8 cellular contexts compared by ENCODE assay signal in genomic region chr6:31814677-31815024, GRCh38. TPM values are rescaled to one million over a fixed set of nuclear protein-coding genes. Genes with fewer than 3 reads are reported as not detected.
DNase-seq lines count a peak whose midpoint lies in the region; ATAC-seq, FAIRE-seq and TF ChIP-seq lines count a peak whose summit lies in the region.

No MANE protein-coding gene starts in this region.

- H3K4me1 ChIP-seq in ACC112 (ENCODE audit: control insufficient read depth, insufficient read depth, low read length, unreplicated experiment) = peaks cover 17% of the 10 kb centered on the region
- peaks cover 26 to 29% of the 10 kb centered on the region in 2 donors for H3K4me1 ChIP-seq in gastrocnemius medialis

- peak; percentile 93 for DNase-seq in NCI-H2196 (lab: John Stamatoyannopoulos, UW; ENCODE audit: unreplicated experiment)
- DNase-seq in activated CD4-positive, CD25-positive, alpha-beta regulatory T cell treated with anti-CD3 and anti-CD28 coated beads, Interleukin-2, amount 50 U/mL, for 16 hours (ENCODE audit: low read depth, low spot score) = peak; percentile 58
- peak; percentile 95 for DNase-seq in cerebellum (ENCODE audit: low spot score)
- peak; percentile 87 for DNase-seq in iPS-NIHi7 (ENCODE audit: extremely low spot score)
- peak; percentile 98 for DNase-seq in gastrocnemius medialis
- no peak for DNase-seq in D721Med (ENCODE audit: insufficient read length, low spot score)

- no peak for TF ChIP-seq POLR2A in gastrocnemius medialis (IDR thresholded peaks at IDR 0.05)

- H3K27me3 ChIP-seq in ACC112 (ENCODE audit: insufficient read depth, low read length) (no peaks in the 10 kb centered on the region), gastrocnemius medialis (no peaks in the 10 kb centered on the region)

- intact Hi-C loops in gastrocnemius medialis (cut with DNase I; ENCODE audit: low total_unique reads) = loop anchor here (5.0 kb wide), 1 partner anchor 1928 kb away; no protein-coding TSS in a partner anchor

- TF ChIP-seq CTCF in gastrocnemius medialis (IDR thresholded peaks at IDR 0.05 in 4 of 5, conservative IDR thresholded peaks at IDR 0.05 in 1 of 5) (no peak), D721Med (IDR thresholded peaks at IDR 0.05; ENCODE audit: insufficient read depth, missing control alignments) (no peak)

- in situ Hi-C loops in gastrocnemius medialis (cut with MboI; ENCODE audit: low sequenced_read_pairs in 4 of 4) = loop anchor here in 1 of 4 donors (25.0 kb wide), 1 partner anchor 373 kb away; the partner anchor contains the start of genes AGER, AGPAT1, GPSM3 and PBX2

- FAIRE-seq in D721Med (lab: Jason Lieb, UNC) = no peak

- no peaks in the 10 kb centered on the region for H3K36me3 ChIP-seq in ACC112 (ENCODE audit: insufficient read depth, low read length)
- H3K36me3 ChIP-seq in gastrocnemius medialis = no peaks in the 10 kb centered on the region

- H3K79me2 ChIP-seq in ACC112 (ENCODE audit: control insufficient read depth, insufficient read depth, low read length, unreplicated experiment) = peaks cover 10% of the 10 kb centered on the region

- ATAC-seq in GM21723 (IDR thresholded peaks at IDR 0.05; ENCODE audit: unreplicated experiment) (peak; percentile 27), gastrocnemius medialis (peak; percentile 74 to 75)

- H3K4me3 ChIP-seq in ACC112 (ENCODE audit: low read depth, low read length) (peak overlapping the region; percentile 80), gastrocnemius medialis (peak overlapping the region; percentile 52 to 78 (median 70))

- H3K27ac ChIP-seq in ACC112 (ENCODE audit: low read depth, low read length) = peak overlapping the region; percentile 91
- peak overlapping the region; percentile 99 to 100 (median 99) for H3K27ac ChIP-seq in gastrocnemius medialis

- no peaks in the 10 kb centered on the region for H3K9me3 ChIP-seq in gastrocnemius medialis

- H2AFZ ChIP-seq in ACC112 (ENCODE audit: low read length, unreplicated experiment) = peak overlapping the region; percentile 84

RNA-seq across cellular contexts. Expression of gene HSPA1L, which starts 0.4 kb away (rescaled TPM):
- 4.2 TPM for total RNA-seq in cerebellum
- total RNA-seq in gastrocnemius medialis = 1 to 10 TPM; 1.1 to 7.1 (median 3.5) TPM

RNA-seq across cellular contexts. Expression of gene HSPA1A, which starts 0.7 kb away (rescaled TPM):
- total RNA-seq in cerebellum (71.1 TPM), gastrocnemius medialis (100 to 1,000 TPM in 2 of 4 donors, 10 to 100 TPM in 2; 85.8 to 205 (median 111) TPM)

RNA-seq across cellular contexts. Expression of gene LSM2, which starts 7.9 kb away (rescaled TPM):
- total RNA-seq in cerebellum (17.7 TPM), gastrocnemius medialis (10 to 100 TPM; 25.1 to 43.7 (median 32.9) TPM)

RNA-seq across cellular contexts. Expression of gene HSPA1B, which starts 12.9 kb away (rescaled TPM):
- total RNA-seq in cerebellum (97.4 TPM), gastrocnemius medialis (100 to 1,000 TPM in 2 of 4 donors, 10 to 100 TPM in 2; 71.5 to 178 (median 112) TPM)

RNA-seq across cellular contexts. Expression of gene VARS1, which starts 19.1 kb away (rescaled TPM):
- total RNA-seq in cerebellum (23.0 TPM), gastrocnemius medialis (100 to 1,000 TPM in 1 of 4 donors, 10 to 100 TPM in 3; 39.2 to 102 (median 67.4) TPM)
